3 cellular contexts compared by ENCODE assay signal in genomic region chr4:169032883-169033645, GRCh38.
A peak's percentile ranks its signal among the peaks of the same experiment; 100 is the strongest.
TF ChIP-seq lines count a peak whose summit lies in the region.

No MANE protein-coding gene starts in this region.

TF ChIP-seq in IMR-90, 13 proteins besides CTCF, POLR2A, EP300 and RAD21:
- TF ChIP-seq MAZ (IDR thresholded peaks at IDR 0.05; ENCODE audit: borderline replicate concordance, low read depth, low read length) (no peak), CHD1 (IDR thresholded peaks at IDR 0.05; ENCODE audit: low read depth, low read length) (no peak)

TF ChIP-seq in WTC11, 78 proteins besides CTCF, POLR2A, EP300 and RAD21:
- TF ChIP-seq TCF7 (CRISPR knock-in tag; IDR thresholded peaks at IDR 0.05; ENCODE audit: low read depth) = no peak
- TF ChIP-seq, protein P1, sequence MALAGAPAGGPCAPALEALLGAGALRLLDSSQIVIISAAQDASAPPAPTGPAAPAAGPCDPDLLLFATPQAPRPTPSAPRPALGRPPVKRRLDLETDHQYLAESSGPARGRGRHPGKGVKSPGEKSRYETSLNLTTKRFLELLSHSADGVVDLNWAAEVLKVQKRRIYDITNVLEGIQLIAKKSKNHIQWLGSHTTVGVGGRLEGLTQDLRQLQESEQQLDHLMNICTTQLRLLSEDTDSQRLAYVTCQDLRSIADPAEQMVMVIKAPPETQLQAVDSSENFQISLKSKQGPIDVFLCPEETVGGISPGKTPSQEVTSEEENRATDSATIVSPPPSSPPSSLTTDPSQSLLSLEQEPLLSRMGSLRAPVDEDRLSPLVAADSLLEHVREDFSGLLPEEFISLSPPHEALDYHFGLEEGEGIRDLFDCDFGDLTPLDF (CRISPR knock-in tag; IDR thresholded peaks at IDR 0.05) = no peak
- TF ChIP-seq, protein P2, sequence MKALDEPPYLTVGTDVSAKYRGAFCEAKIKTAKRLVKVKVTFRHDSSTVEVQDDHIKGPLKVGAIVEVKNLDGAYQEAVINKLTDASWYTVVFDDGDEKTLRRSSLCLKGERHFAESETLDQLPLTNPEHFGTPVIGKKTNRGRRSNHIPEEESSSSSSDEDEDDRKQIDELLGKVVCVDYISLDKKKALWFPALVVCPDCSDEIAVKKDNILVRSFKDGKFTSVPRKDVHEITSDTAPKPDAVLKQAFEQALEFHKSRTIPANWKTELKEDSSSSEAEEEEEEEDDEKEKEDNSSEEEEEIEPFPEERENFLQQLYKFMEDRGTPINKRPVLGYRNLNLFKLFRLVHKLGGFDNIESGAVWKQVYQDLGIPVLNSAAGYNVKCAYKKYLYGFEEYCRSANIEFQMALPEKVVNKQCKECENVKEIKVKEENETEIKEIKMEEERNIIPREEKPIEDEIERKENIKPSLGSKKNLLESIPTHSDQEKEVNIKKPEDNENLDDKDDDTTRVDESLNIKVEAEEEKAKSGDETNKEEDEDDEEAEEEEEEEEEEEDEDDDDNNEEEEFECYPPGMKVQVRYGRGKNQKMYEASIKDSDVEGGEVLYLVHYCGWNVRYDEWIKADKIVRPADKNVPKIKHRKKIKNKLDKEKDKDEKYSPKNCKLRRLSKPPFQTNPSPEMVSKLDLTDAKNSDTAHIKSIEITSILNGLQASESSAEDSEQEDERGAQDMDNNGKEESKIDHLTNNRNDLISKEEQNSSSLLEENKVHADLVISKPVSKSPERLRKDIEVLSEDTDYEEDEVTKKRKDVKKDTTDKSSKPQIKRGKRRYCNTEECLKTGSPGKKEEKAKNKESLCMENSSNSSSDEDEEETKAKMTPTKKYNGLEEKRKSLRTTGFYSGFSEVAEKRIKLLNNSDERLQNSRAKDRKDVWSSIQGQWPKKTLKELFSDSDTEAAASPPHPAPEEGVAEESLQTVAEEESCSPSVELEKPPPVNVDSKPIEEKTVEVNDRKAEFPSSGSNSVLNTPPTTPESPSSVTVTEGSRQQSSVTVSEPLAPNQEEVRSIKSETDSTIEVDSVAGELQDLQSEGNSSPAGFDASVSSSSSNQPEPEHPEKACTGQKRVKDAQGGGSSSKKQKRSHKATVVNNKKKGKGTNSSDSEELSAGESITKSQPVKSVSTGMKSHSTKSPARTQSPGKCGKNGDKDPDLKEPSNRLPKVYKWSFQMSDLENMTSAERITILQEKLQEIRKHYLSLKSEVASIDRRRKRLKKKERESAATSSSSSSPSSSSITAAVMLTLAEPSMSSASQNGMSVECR (CRISPR knock-in tag; IDR thresholded peaks at IDR 0.05; ENCODE audit: borderline replicate concordance) = no peak
- TF ChIP-seq ZNF121 (CRISPR knock-in tag; IDR thresholded peaks at IDR 0.05) = peak; percentile 56; the same call in 1 of the 2 replicates
- TF ChIP-seq RORB (CRISPR knock-in tag; IDR thresholded peaks at IDR 0.05) = no peak

TF ChIP-seq in H1, 55 proteins besides CTCF, POLR2A, EP300 and RAD21:
- TF ChIP-seq RBBP5 (IDR thresholded peaks at IDR 0.05; ENCODE audit: borderline replicate concordance, low read depth, low read length) (no peak), BRCA1 (IDR thresholded peaks at IDR 0.05; ENCODE audit: low read depth, low read length) (no peak), CHD2 (IDR thresholded peaks at IDR 0.05; ENCODE audit: low read length) (no peak), YY1 (IDR thresholded peaks at IDR 0.05; ENCODE audit: low read depth, low read length) (no peak), GABPA (IDR thresholded peaks at IDR 0.05; ENCODE audit: borderline replicate concordance, insufficient read depth, low read length) (no peak), NANOG (IDR thresholded peaks at IDR 0.05; ENCODE audit: insufficient read depth, low read depth, low read length, poor library complexity, severe bottlenecking) (no peak), PHF8 (conservative IDR thresholded peaks at IDR 0.05; ENCODE audit: low read depth, low read length) (no peak), FOSL1 (IDR thresholded peaks at IDR 0.05; ENCODE audit: insufficient read depth, low read depth, low read length) (no peak)
- TF ChIP-seq, protein P3, sequence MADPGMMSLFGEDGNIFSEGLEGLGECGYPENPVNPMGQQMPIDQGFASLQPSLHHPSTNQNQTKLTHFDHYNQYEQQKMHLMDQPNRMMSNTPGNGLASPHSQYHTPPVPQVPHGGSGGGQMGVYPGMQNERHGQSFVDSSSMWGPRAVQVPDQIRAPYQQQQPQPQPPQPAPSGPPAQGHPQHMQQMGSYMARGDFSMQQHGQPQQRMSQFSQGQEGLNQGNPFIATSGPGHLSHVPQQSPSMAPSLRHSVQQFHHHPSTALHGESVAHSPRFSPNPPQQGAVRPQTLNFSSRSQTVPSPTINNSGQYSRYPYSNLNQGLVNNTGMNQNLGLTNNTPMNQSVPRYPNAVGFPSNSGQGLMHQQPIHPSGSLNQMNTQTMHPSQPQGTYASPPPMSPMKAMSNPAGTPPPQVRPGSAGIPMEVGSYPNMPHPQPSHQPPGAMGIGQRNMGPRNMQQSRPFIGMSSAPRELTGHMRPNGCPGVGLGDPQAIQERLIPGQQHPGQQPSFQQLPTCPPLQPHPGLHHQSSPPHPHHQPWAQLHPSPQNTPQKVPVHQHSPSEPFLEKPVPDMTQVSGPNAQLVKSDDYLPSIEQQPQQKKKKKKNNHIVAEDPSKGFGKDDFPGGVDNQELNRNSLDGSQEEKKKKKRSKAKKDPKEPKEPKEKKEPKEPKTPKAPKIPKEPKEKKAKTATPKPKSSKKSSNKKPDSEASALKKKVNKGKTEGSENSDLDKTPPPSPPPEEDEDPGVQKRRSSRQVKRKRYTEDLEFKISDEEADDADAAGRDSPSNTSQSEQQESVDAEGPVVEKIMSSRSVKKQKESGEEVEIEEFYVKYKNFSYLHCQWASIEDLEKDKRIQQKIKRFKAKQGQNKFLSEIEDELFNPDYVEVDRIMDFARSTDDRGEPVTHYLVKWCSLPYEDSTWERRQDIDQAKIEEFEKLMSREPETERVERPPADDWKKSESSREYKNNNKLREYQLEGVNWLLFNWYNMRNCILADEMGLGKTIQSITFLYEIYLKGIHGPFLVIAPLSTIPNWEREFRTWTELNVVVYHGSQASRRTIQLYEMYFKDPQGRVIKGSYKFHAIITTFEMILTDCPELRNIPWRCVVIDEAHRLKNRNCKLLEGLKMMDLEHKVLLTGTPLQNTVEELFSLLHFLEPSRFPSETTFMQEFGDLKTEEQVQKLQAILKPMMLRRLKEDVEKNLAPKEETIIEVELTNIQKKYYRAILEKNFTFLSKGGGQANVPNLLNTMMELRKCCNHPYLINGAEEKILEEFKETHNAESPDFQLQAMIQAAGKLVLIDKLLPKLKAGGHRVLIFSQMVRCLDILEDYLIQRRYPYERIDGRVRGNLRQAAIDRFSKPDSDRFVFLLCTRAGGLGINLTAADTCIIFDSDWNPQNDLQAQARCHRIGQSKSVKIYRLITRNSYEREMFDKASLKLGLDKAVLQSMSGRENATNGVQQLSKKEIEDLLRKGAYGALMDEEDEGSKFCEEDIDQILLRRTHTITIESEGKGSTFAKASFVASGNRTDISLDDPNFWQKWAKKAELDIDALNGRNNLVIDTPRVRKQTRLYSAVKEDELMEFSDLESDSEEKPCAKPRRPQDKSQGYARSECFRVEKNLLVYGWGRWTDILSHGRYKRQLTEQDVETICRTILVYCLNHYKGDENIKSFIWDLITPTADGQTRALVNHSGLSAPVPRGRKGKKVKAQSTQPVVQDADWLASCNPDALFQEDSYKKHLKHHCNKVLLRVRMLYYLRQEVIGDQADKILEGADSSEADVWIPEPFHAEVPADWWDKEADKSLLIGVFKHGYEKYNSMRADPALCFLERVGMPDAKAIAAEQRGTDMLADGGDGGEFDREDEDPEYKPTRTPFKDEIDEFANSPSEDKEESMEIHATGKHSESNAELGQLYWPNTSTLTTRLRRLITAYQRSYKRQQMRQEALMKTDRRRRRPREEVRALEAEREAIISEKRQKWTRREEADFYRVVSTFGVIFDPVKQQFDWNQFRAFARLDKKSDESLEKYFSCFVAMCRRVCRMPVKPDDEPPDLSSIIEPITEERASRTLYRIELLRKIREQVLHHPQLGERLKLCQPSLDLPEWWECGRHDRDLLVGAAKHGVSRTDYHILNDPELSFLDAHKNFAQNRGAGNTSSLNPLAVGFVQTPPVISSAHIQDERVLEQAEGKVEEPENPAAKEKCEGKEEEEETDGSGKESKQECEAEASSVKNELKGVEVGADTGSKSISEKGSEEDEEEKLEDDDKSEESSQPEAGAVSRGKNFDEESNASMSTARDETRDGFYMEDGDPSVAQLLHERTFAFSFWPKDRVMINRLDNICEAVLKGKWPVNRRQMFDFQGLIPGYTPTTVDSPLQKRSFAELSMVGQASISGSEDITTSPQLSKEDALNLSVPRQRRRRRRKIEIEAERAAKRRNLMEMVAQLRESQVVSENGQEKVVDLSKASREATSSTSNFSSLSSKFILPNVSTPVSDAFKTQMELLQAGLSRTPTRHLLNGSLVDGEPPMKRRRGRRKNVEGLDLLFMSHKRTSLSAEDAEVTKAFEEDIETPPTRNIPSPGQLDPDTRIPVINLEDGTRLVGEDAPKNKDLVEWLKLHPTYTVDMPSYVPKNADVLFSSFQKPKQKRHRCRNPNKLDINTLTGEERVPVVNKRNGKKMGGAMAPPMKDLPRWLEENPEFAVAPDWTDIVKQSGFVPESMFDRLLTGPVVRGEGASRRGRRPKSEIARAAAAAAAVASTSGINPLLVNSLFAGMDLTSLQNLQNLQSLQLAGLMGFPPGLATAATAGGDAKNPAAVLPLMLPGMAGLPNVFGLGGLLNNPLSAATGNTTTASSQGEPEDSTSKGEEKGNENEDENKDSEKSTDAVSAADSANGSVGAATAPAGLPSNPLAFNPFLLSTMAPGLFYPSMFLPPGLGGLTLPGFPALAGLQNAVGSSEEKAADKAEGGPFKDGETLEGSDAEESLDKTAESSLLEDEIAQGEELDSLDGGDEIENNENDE (IDR thresholded peaks at IDR 0.05; ENCODE audit: insufficient replicate concordance, low read length) = no peak
- TF ChIP-seq, protein P4, sequence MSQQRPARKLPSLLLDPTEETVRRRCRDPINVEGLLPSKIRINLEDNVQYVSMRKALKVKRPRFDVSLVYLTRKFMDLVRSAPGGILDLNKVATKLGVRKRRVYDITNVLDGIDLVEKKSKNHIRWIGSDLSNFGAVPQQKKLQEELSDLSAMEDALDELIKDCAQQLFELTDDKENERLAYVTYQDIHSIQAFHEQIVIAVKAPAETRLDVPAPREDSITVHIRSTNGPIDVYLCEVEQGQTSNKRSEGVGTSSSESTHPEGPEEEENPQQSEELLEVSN (IDR thresholded peaks at IDR 0.05) = no peak
